In genomic region chr6:22025468-22026159, GRCh38 we compare ENCODE assay signal across 8 cellular contexts.
A peak's percentile ranks its signal among the peaks of the same experiment; 100 is the strongest.
DNase-seq lines count a peak whose midpoint lies in the region; ATAC-seq, FAIRE-seq and TF ChIP-seq lines count a peak whose summit lies in the region.

No MANE protein-coding gene starts in this region.

- intact Hi-C loops in endothelial cell of umbilical vein (cut with micrococcal nuclease): loop anchor here (1.0 to 10.0 kb wide), 7 partner anchors 17 to 799 kb away; no protein-coding TSS in a partner anchor
- intact Hi-C loops in naive thymus-derived CD4-positive, alpha-beta T cell (cut with micrococcal nuclease): loop anchor here in 1 of 2 donors (5.0 kb wide), 1 partner anchor 37 kb away; no protein-coding TSS in a partner anchor

- peaks cover 0 to 6% (median 0%) of the 10 kb centered on the region in 5 donors for H3K36me3 Mint-ChIP-seq in naive thymus-derived CD4-positive, alpha-beta T cell

- H3K27me3 Mint-ChIP-seq in naive thymus-derived CD4-positive, alpha-beta T cell: peaks cover 0 to 11% (median 0%) of the 10 kb centered on the region in 5 donors

- no peaks in the 10 kb centered on the region for H3K9me1 ChIP-seq in endothelial cell of umbilical vein (replicated peaks; ENCODE audit: control insufficient read depth, extremely low read depth, insufficient read depth, low read length)

- H3K36me3 ChIP-seq in ACC112 (ENCODE audit: insufficient read depth, low read length) (no peaks in the 10 kb centered on the region), Peyer's patch (no peaks in the 10 kb centered on the region), endothelial cell of umbilical vein (ENCODE audit: control insufficient read depth in 2 of 2, extremely low read depth in 1 of 2, insufficient read depth in 2 of 2, low read length in 2 of 2) (peaks cover 0 to 2% of the 10 kb centered on the region in 2 experiments)
- no peaks in the 10 kb centered on the region for H3K36me3 ChIP-seq in naive thymus-derived CD4-positive, alpha-beta T cell (ENCODE audit: control insufficient read depth in 2 of 3, insufficient read depth in 3 of 3, low read length in 3 of 3)

- CTCF ChIA-PET in endothelial cell of umbilical vein (lab: Charles Lee): interaction anchor here (0.6 to 1.2 kb wide), 10 partner anchors 9 to 803 kb away, joined by 3 to 5 read pairs (median 3); no protein-coding TSS in a partner anchor
- CTCF ChIA-PET in naive thymus-derived CD4-positive, alpha-beta T cell (lab: Charles Lee): no interaction called here

- DNase-seq in Peyer's patch: no peak
- peak; percentile 95 for DNase-seq in endothelial cell of umbilical vein (ENCODE audit: low read depth, low spot score)
- DNase-seq in naive thymus-derived CD4-positive, alpha-beta T cell: peak in 3 of 9 donors; percentile 2 to 29 (median 7)
- DNase-seq in NCI-H187 (lab: John Stamatoyannopoulos, UW): no peak
- no peak for DNase-seq in NCI-H748 treated with DMSO at 0.1 percent for 48 hours (lab: John Stamatoyannopoulos, UW)

- BruUV-seq in endothelial cell of umbilical vein (replicated peaks; lab: Mats Ljungman, UMichigan): no TSS peak

- peaks cover 0 to 47% (median 29%) of the 10 kb centered on the region in 7 donors for H3K4me1 Mint-ChIP-seq in naive thymus-derived CD4-positive, alpha-beta T cell

- H3K79me2 ChIP-seq in ACC112 (ENCODE audit: control insufficient read depth, insufficient read depth, low read length, unreplicated experiment) (no peaks in the 10 kb centered on the region), endothelial cell of umbilical vein (ENCODE audit: control insufficient read depth, insufficient read depth, low read length) (no peaks in the 10 kb centered on the region)

- H4K20me1 ChIP-seq in endothelial cell of umbilical vein (replicated peaks; ENCODE audit: control insufficient read depth, extremely low read depth, insufficient read depth, low read length): no peaks in the 10 kb centered on the region

- H3K9me3 ChIP-seq in Peyer's patch (no peaks in the 10 kb centered on the region), endothelial cell of umbilical vein (replicated peaks; ENCODE audit: control insufficient read depth, insufficient read depth, low read length) (no peaks in the 10 kb centered on the region)
- no peaks in the 10 kb centered on the region for H3K9me3 ChIP-seq in naive thymus-derived CD4-positive, alpha-beta T cell (ENCODE audit: control insufficient read depth in 2 of 3, low read length in 3 of 3)

- peak overlapping the region; percentile 33 for H3K9ac ChIP-seq in endothelial cell of umbilical vein (replicated peaks; ENCODE audit: extremely low read depth, insufficient read depth, low read length)

- H3K27ac Mint-ChIP-seq in naive thymus-derived CD4-positive, alpha-beta T cell: peak overlapping the region in 7 of 9 donors; percentile 10 to 84 (median 49)

- ATAC-seq in GM18517 (IDR thresholded peaks at IDR 0.05; ENCODE audit: unreplicated experiment): peak; percentile 69
- peak; percentile 60 for ATAC-seq in HG02981 (IDR thresholded peaks at IDR 0.05; ENCODE audit: unreplicated experiment)
- peak; percentile 70 for ATAC-seq in naive thymus-derived CD4-positive, alpha-beta T cell

- no peak overlapping the region for H3K27ac ChIP-seq in ACC112 (ENCODE audit: low read depth, low read length)
- H3K27ac ChIP-seq in Peyer's patch: peak overlapping the region; percentile 21 to 49 (median 34)
- peak overlapping the region; percentile 86 for H3K27ac ChIP-seq in endothelial cell of umbilical vein (ENCODE audit: insufficient read depth, low read depth, low read length)
- H3K27ac ChIP-seq in naive thymus-derived CD4-positive, alpha-beta T cell (ENCODE audit: low read depth, low read length): no peak overlapping the region

- H3K4me3 Mint-ChIP-seq in naive thymus-derived CD4-positive, alpha-beta T cell: peak overlapping the region in 5 of 10 donors; percentile 1 to 52 (median 12)

- peaks cover 9% of the 10 kb centered on the region for H3K4me1 ChIP-seq in ACC112 (ENCODE audit: control insufficient read depth, insufficient read depth, low read length, unreplicated experiment)
- H3K4me1 ChIP-seq in Peyer's patch: peaks cover 0 to 9% (median 0%) of the 10 kb centered on the region in 4 donors
- H3K4me1 ChIP-seq in endothelial cell of umbilical vein (ENCODE audit: control insufficient read depth, extremely low read depth, insufficient read depth, low read length): peaks cover 16% of the 10 kb centered on the region
- no peaks in the 10 kb centered on the region for H3K4me1 ChIP-seq in naive thymus-derived CD4-positive, alpha-beta T cell (ENCODE audit: control insufficient read depth in 2 of 2, insufficient read depth in 2 of 2, low read length in 2 of 2)

- H3K27me3 ChIP-seq in ACC112 (ENCODE audit: insufficient read depth, low read length) (no peaks in the 10 kb centered on the region), Peyer's patch (no peaks in the 10 kb centered on the region), endothelial cell of umbilical vein (ENCODE audit: control insufficient read depth in 2 of 2, insufficient read depth in 2 of 2, low read length in 2 of 2) (no peaks in the 10 kb centered on the region)
- no peaks in the 10 kb centered on the region for H3K27me3 ChIP-seq in naive thymus-derived CD4-positive, alpha-beta T cell (ENCODE audit: control insufficient read depth in 2 of 2, insufficient read depth in 2 of 2, low read length in 2 of 2)

- peak; percentile 92 for FAIRE-seq in endothelial cell of umbilical vein (lab: Jason Lieb, UNC)

- dilution Hi-C loops in endothelial cell of umbilical vein (cut with MboI; ENCODE audit: extremely low pct_ligation_motif_present, low sequenced_read_pairs): no loop called here

- peaks cover 0 to 11% (median 5%) of the 10 kb centered on the region in 11 donors for H3K9me3 Mint-ChIP-seq in naive thymus-derived CD4-positive, alpha-beta T cell

- H3K4me3 ChIP-seq in ACC112 (ENCODE audit: low read depth, low read length): no peak overlapping the region
- no peak overlapping the region for H3K4me3 ChIP-seq in Peyer's patch
- H3K4me3 ChIP-seq in endothelial cell of umbilical vein (replicated peaks in 1 of 3; ENCODE audit: insufficient read depth in 1 of 3, low read depth in 1 of 3, low read length in 3 of 3): no peak overlapping the region
- H3K4me3 ChIP-seq in naive thymus-derived CD4-positive, alpha-beta T cell (ENCODE audit: low read length): no peak overlapping the region

- TF ChIP-seq POLR2A in Peyer's patch (IDR thresholded peaks at IDR 0.05): no peak
- TF ChIP-seq POLR2A in endothelial cell of umbilical vein (IDR thresholded peaks at IDR 0.05; ENCODE audit: low read depth, low read length): no peak

- POLR2A ChIA-PET in endothelial cell of umbilical vein (lab: Charles Lee): interaction anchor here (1.1 kb wide), 1 partner anchor 432 kb away, joined by 9 read pairs; the partner anchor contains the start of gene SOX4
- POLR2A ChIA-PET in naive thymus-derived CD4-positive, alpha-beta T cell (lab: Charles Lee): interaction anchor here (1.3 kb wide), 1 partner anchor 123 kb away, joined by 3 read pairs; no protein-coding TSS in a partner anchor

- no peak for TF ChIP-seq CTCF in Peyer's patch (IDR thresholded peaks at IDR 0.05)
- TF ChIP-seq CTCF in endothelial cell of umbilical vein (IDR thresholded peaks at IDR 0.05; ENCODE audit: extremely low read depth in 1 of 2, insufficient read depth in 1 of 2, low read depth in 1 of 2, low read length in 2 of 2): no peak

- H2AFZ ChIP-seq in ACC112 (ENCODE audit: low read length, unreplicated experiment) (peak overlapping the region; percentile 20), endothelial cell of umbilical vein (ENCODE audit: low read depth, low read length) (peak overlapping the region; percentile 76)

- H3K4me2 ChIP-seq in endothelial cell of umbilical vein (ENCODE audit: insufficient read depth, low read length): peak overlapping the region; percentile 57

TF ChIP-seq in endothelial cell of umbilical vein, 7 proteins besides CTCF, POLR2A, EP300 and RAD21:
- TF ChIP-seq EZH2 (IDR thresholded peaks at IDR 0.05; ENCODE audit: borderline replicate concordance, low read depth, low read length, severe bottlenecking): no peak
- no peak for TF ChIP-seq MYC (IDR thresholded peaks at IDR 0.05; ENCODE audit: low read depth, low read length)
- peak; percentile 79 for TF ChIP-seq GATA2 (IDR thresholded peaks at IDR 0.05; ENCODE audit: insufficient read depth, insufficient read length, low read depth, low read length)
- no peak for TF ChIP-seq MAX (IDR thresholded peaks at IDR 0.05; ENCODE audit: insufficient read depth, insufficient read length)
- TF ChIP-seq JUN (IDR thresholded peaks at IDR 0.05; ENCODE audit: borderline replicate concordance, insufficient read depth, insufficient read length, low read depth): peak; percentile 70
- peak; percentile 51 for TF ChIP-seq POLR2AphosphoS5 (IDR thresholded peaks at IDR 0.05; ENCODE audit: insufficient read depth, low read depth, low read length)
- peak; percentile 73 for TF ChIP-seq FOS (IDR thresholded peaks at IDR 0.05; ENCODE audit: borderline replicate concordance, insufficient read depth, low read length)
TF ChIP-seq in endothelial cell of umbilical vein: peak in this region for 4.

Comparison
In these comparisons a context has a peak if more than half of its experiments do, and no peak if none do; other contexts are left out.
1. H3K27ac ChIP-seq: peak in Peyer's patch (4 of 4) and endothelial cell of umbilical vein (single experiment); none in ACC112 (single experiment) and naive thymus-derived CD4-positive, alpha-beta T cell (single experiment).
2. Peak in every context shown above with its lines, with median percentiles within 50 percentile points of each other: ATAC-seq.